Comparison of ENCODE assay signal across 16 cellular contexts in genomic region chr4:1656132-1656531, GRCh38. TPM values are rescaled to one million over a fixed set of nuclear protein-coding genes. Genes with fewer than 3 reads are reported as not detected.
A peak's percentile ranks its signal among the peaks of the same experiment; 100 is the strongest.
DNase-seq lines count a peak whose midpoint lies in the region; ATAC-seq and TF ChIP-seq lines count a peak whose summit lies in the region.
"Had no signal": no experiment of that assay in that cellular context is flagged by ENCODE, and none has a peak within 500 bp of the region (broad histone marks: within the 10 kb centered on the region; RNA-seq: fewer than 3 reads in every experiment).

No MANE protein-coding gene starts in this region.

- H3K4me1 ChIP-seq in GM23338 (ENCODE audit: insufficient read depth) (no peaks in the 10 kb centered on the region), neuronal stem cell (ENCODE audit: control insufficient read depth in 2 of 2, insufficient read depth in 1 of 2, low read depth in 1 of 2, low read length in 2 of 2) (peaks cover 0 to 4% of the 10 kb centered on the region in 2 donors)

- H3K18ac ChIP-seq in neuronal stem cell (ENCODE audit: low read length) = no peak overlapping the region

- no peak overlapping the region for H3K27ac ChIP-seq in GM23338 (ENCODE audit: low read depth)
- no peak overlapping the region for H3K27ac ChIP-seq in neuronal stem cell (replicated peaks; ENCODE audit: low read length)
- H3K27ac ChIP-seq: BLaER1 had no signal

- no peak overlapping the region for H4K8ac ChIP-seq in neuronal stem cell (ENCODE audit: low read depth, low read length)

- ATAC-seq in GM23338 (no peak), T-helper 17 cell (no peak), omental fat pad (ENCODE audit: low FRiP score) (no peak)
- ATAC-seq: HCT116 had no signal

- no peak overlapping the region for H2BK12ac ChIP-seq in neuronal stem cell (ENCODE audit: low read length)

- peak overlapping the region; percentile 8 for H2AK5ac ChIP-seq in neuronal stem cell (ENCODE audit: low read depth, low read length)

- no peak for TF ChIP-seq CTCF in GM23338 (conservative IDR thresholded peaks at IDR 0.05; ENCODE audit: low read depth in 2 of 2)
- TF ChIP-seq CTCF in endothelial cell (IDR thresholded peaks at IDR 0.05; ENCODE audit: unreplicated experiment) = no peak
- no peak for TF ChIP-seq CTCF in omental fat pad (IDR thresholded peaks at IDR 0.05)

- no peak overlapping the region for H2BK120ac ChIP-seq in neuronal stem cell (ENCODE audit: low read depth, low read length)

- H3K36me3 Mint-ChIP-seq in GM23338 (ENCODE audit: low read depth) (no peaks in the 10 kb centered on the region), T-helper 17 cell (ENCODE audit: low read depth) (no peaks in the 10 kb centered on the region), endothelial cell (ENCODE audit: low read depth, unreplicated experiment) (no peaks in the 10 kb centered on the region)
- H3K36me3 Mint-ChIP-seq: CD4-positive, alpha-beta memory T cell had no signal

- no peaks in the 10 kb centered on the region for H3K36me3 ChIP-seq in GM23338 (ENCODE audit: insufficient read depth)
- H3K36me3 ChIP-seq in neuronal stem cell (replicated peaks in 1 of 2; ENCODE audit: control insufficient read depth in 2 of 2, insufficient read depth in 2 of 2, low read length in 2 of 2) = peaks cover 0 to 2% of the 10 kb centered on the region in 2 donors

- CTCF ChIA-PET in HEK293T (lab: Yijun Ruan, JAX) = interaction anchor here (0.8 kb wide), 1 partner anchor 37 kb away, joined by 4 read pairs; no protein-coding TSS in a partner anchor

- no peaks in the 10 kb centered on the region; the same call in 2 of the 3 replicates for H3K9me3 Mint-ChIP-seq in GM23338
- no peaks in the 10 kb centered on the region for H3K9me3 Mint-ChIP-seq in endothelial cell (ENCODE audit: unreplicated experiment)
- H3K9me3 Mint-ChIP-seq: CD4-positive, alpha-beta memory T cell had no signal

- H3F3A ChIP-seq in GM23338 (replicated peaks; ENCODE audit: low read depth) = no peaks in the 10 kb centered on the region

- no peak overlapping the region for H4K91ac ChIP-seq in neuronal stem cell (ENCODE audit: low read depth, low read length, poor library complexity)

- H3K27ac Mint-ChIP-seq in GM23338 (peak overlapping the region; percentile 72), T-helper 17 cell (peak overlapping the region; percentile 29), endothelial cell (ENCODE audit: unreplicated experiment) (peak overlapping the region; percentile 30)
- H3K27ac Mint-ChIP-seq: CD4-positive, alpha-beta memory T cell had no signal

- H3K9ac ChIP-seq in neuronal stem cell (ENCODE audit: low read depth, low read length, poor library complexity) = no peak overlapping the region
- H3K9ac ChIP-seq: BLaER1 had no signal

- H2BK15ac ChIP-seq in neuronal stem cell (ENCODE audit: low read length) = no peak overlapping the region

- H3K27me3 Mint-ChIP-seq in GM23338 (ENCODE audit: insufficient read depth, low read depth, poor library complexity) (peaks cover 4% of the 10 kb centered on the region), T-helper 17 cell (no peaks in the 10 kb centered on the region), endothelial cell (ENCODE audit: unreplicated experiment) (peaks cover 2% of the 10 kb centered on the region)
- H3K27me3 Mint-ChIP-seq: CD4-positive, alpha-beta memory T cell had no signal

- H3K4me1 Mint-ChIP-seq in GM23338 (peaks cover 4% of the 10 kb centered on the region), T-helper 17 cell (peaks cover 4% of the 10 kb centered on the region), endothelial cell (ENCODE audit: unreplicated experiment) (no peaks in the 10 kb centered on the region)
- H3K4me1 Mint-ChIP-seq: CD14-positive monocyte; CD4-positive, alpha-beta memory T cell had no signal

- no peaks in the 10 kb centered on the region for H3K79me2 ChIP-seq in GM23338 (replicated peaks; ENCODE audit: insufficient read depth)

- no CpG with 5 or more reads among the region's 5 CpGs for WGBS in neuronal stem cell (ENCODE audit: extremely low coverage in 2 of 2, insufficient read length in 2 of 2, insufficient replicate concordance in 1 of 2), 2 donors

- H3K9me3 ChIP-seq in T-helper 17 cell (ENCODE audit: control insufficient read depth, low read length, poor library complexity, severe bottlenecking) (no peaks in the 10 kb centered on the region), neuronal stem cell (replicated peaks in 1 of 2; ENCODE audit: control insufficient read depth in 2 of 2, insufficient read depth in 1 of 2, low read depth in 1 of 2, low read length in 2 of 2) (peaks cover 0 to 12% of the 10 kb centered on the region in 2 donors)
- H3K9me3 ChIP-seq: BLaER1 had no signal

- no peaks in the 10 kb centered on the region for H3K9me2 ChIP-seq in GM23338 (ENCODE audit: insufficient read depth)

- H2AFZ ChIP-seq in GM23338 = no peak overlapping the region
- H2AFZ ChIP-seq in neuronal stem cell (ENCODE audit: low read length) = no peak overlapping the region

- H3K23ac ChIP-seq in neuronal stem cell (ENCODE audit: low read depth, low read length, poor library complexity) = peak overlapping the region; percentile 34

- H3K4me3 Mint-ChIP-seq in GM23338 (no peak overlapping the region), T-helper 17 cell (no peak overlapping the region), endothelial cell (ENCODE audit: unreplicated experiment) (no peak overlapping the region)
- H3K4me3 Mint-ChIP-seq: CD14-positive monocyte; CD4-positive, alpha-beta memory T cell had no signal

- H3K4me2 ChIP-seq in GM23338 (no peak overlapping the region), neuronal stem cell (ENCODE audit: insufficient read depth, low read length, poor library complexity, severe bottlenecking) (no peak overlapping the region)
- H3K4me2 ChIP-seq: BLaER1 had no signal

- peak overlapping the region; percentile 42 for H2BK5ac ChIP-seq in neuronal stem cell (ENCODE audit: low read length)

- POLR2A ChIA-PET in HEK293T (lab: Yijun Ruan, JAX) = no interaction called here

- no peak for DNase-seq in GM23338 (ENCODE audit: low spot score)
- DNase-seq in T-helper 17 cell = no peak
- DNase-seq in endothelial cell (ENCODE audit: low spot score) = no peak
- DNase-seq in neuronal stem cell (ENCODE audit: low spot score) = no peak
- DNase-seq in HEK293T (ENCODE audit: extremely low spot score) = no peak
- no peak for DNase-seq in omental fat pad (ENCODE audit: low spot score)
- no peak for DNase-seq in NCI-H2107 (lab: John Stamatoyannopoulos, UW)
- no peak for DNase-seq in stimulated activated naive CD4-positive, alpha-beta T cell (lab: John Stamatoyannopoulos, UW)
- DNase-seq: 8988T; CD4-positive, alpha-beta memory T cell; DMS153; DMS79; GDM1 had no signal

- peaks cover 7% of the 10 kb centered on the region for H3K79me1 ChIP-seq in neuronal stem cell (ENCODE audit: low read depth, low read length)

- no peak overlapping the region for H3K14ac ChIP-seq in neuronal stem cell (ENCODE audit: low read length)

- H3K27me3 ChIP-seq in GM23338 (ENCODE audit: insufficient read depth) = no peaks in the 10 kb centered on the region
- peaks cover 0 to 8% (median 0%) of the 10 kb centered on the region in 3 experiments for H3K27me3 ChIP-seq in neuronal stem cell (ENCODE audit: control insufficient read depth in 3 of 3, insufficient read depth in 3 of 3, low read depth in 1 of 3, low read length in 3 of 3)
- H3K27me3 ChIP-seq: BLaER1 had no signal

- H3K4me3 ChIP-seq in GM23338 (no peak overlapping the region), neuronal stem cell (ENCODE audit: low read length in 2 of 2) (no peak overlapping the region)
- H3K4me3 ChIP-seq: BLaER1 had no signal

- H3K4ac ChIP-seq in neuronal stem cell (ENCODE audit: low read length) = no peak overlapping the region

- H4K20me1 ChIP-seq in GM23338 (replicated peaks; ENCODE audit: insufficient read depth) = no peaks in the 10 kb centered on the region
- H4K20me1 ChIP-seq: BLaER1 had no signal

TF ChIP-seq in GM23338, 12 proteins besides CTCF, POLR2A, EP300 and RAD21 (continues in another document):
- TF ChIP-seq EZH2 (IDR thresholded peaks at IDR 0.05; ENCODE audit: low read depth, unreplicated experiment) (no peak), CREB1 (CRISPR knock-in tag; IDR thresholded peaks at IDR 0.05; ENCODE audit: low read depth) (no peak), EZH2phosphoT487 (IDR thresholded peaks at IDR 0.05; ENCODE audit: unreplicated experiment) (no peak), JUNB (IDR thresholded peaks at IDR 0.05; ENCODE audit: unreplicated experiment) (no peak)

TF ChIP-seq in HEK293T, 16 proteins besides CTCF, POLR2A, EP300 and RAD21:
- TF ChIP-seq FOXK2 (IDR thresholded peaks at IDR 0.05) (no peak), FOXA1 (IDR thresholded peaks at IDR 0.05) (no peak)

RNA-seq across cellular contexts. Expression of gene FAM53A, which starts 28.0 kb away (rescaled TPM):
- 1.6 and 3.1 TPM in 2 replicates for total RNA-seq in GM23338 (2014; rRNA removed; shearing (Covaris generic))
- polyA plus RNA-seq in GM23338 (2016; fragmentation: Nextera tagmentation; extraction: Ambion mirVana) = 1.1 and 1.4 TPM in 2 replicates
- 1 to 10 TPM; 2.4 to 3.1 TPM for total RNA-seq in T-helper 17 cell
- total RNA-seq in endothelial cell (ENCODE audit: unreplicated experiment) = 1.8 TPM
- 2.0 TPM for polyA plus RNA-seq in neuronal stem cell (2013, experiment 1 of 2)
- 1.3 TPM for polyA plus RNA-seq in neuronal stem cell (2013, experiment 2 of 2)
- total RNA-seq in omental fat pad = 10 to 100 TPM in 1 of 4 donors, 1 to 10 TPM in 3; 2.0 to 10.9 (median 5.6) TPM

RNA-seq across cellular contexts. Expression of gene SLBP, which starts 56.0 kb away (rescaled TPM):
- 54.4 and 68.3 TPM in 2 replicates for total RNA-seq in GM23338 (2014; rRNA removed; shearing (Covaris generic))
- 58.6 and 62.5 TPM in 2 replicates for polyA plus RNA-seq in GM23338 (2016; fragmentation: Nextera tagmentation; extraction: Ambion mirVana)
- 10 to 100 TPM; 24.9 to 36.0 TPM for total RNA-seq in T-helper 17 cell
- 33.2 TPM for total RNA-seq in endothelial cell (ENCODE audit: unreplicated experiment)
- polyA plus RNA-seq in neuronal stem cell (2013, experiment 1 of 2) = 44.6 TPM
- polyA plus RNA-seq in neuronal stem cell (2013, experiment 2 of 2) = 44.5 TPM
- 10 to 100 TPM; 33.3 to 58.4 (median 40.3) TPM for total RNA-seq in omental fat pad
